Comparison of ENCODE assay signal across 26 cellular contexts in genomic region chr7:13827716-13828115, GRCh38.
DNase-seq lines count a peak whose midpoint lies in the region; FAIRE-seq and TF ChIP-seq lines count a peak whose summit lies in the region.
"Had no signal": no experiment of that assay in that cellular context is flagged by ENCODE, and none has a peak within 500 bp of the region (broad histone marks: within the 10 kb centered on the region; RNA-seq: fewer than 3 reads in every experiment).

No MANE protein-coding gene starts in this region.

- peaks cover 0 to 5% (median 0%) of the 10 kb centered on the region in 8 donors for H3K9me3 Mint-ChIP-seq in CD4-positive, alpha-beta memory T cell
- H3K9me3 Mint-ChIP-seq: CD8-positive, alpha-beta memory T cell had no signal

- H3K4me1 ChIP-seq in GM23248 (ENCODE audit: insufficient read depth) = peaks cover 18% of the 10 kb centered on the region; the same call in 1 of the 2 replicates
- H3K4me1 ChIP-seq in OCI-LY1 (ENCODE audit: insufficient read depth, low read length, severe bottlenecking) = peaks cover 29% of the 10 kb centered on the region
- H3K4me1 ChIP-seq in smooth muscle cell (ENCODE audit: low read depth) = peaks cover 20% of the 10 kb centered on the region
- H3K4me1 ChIP-seq in CD4-positive, alpha-beta memory T cell (ENCODE audit: insufficient read depth, low read length) = peaks cover 5% of the 10 kb centered on the region
- H3K4me1 ChIP-seq in uterus = no peaks in the 10 kb centered on the region

- DNase-seq in GM23248 (peak; percentile 19), fibroblast of mammary gland (ENCODE audit: low read depth) (peak; percentile 30), smooth muscle cell (lab: John Stamatoyannopoulos, UW; ENCODE audit: unreplicated experiment) (no peak), RCC 7860 (ENCODE audit: low spot score) (no peak), uterus (no peak)
- no peak for DNase-seq in CD4-positive, alpha-beta memory T cell
- DNase-seq: Calu3; CD8-positive, alpha-beta memory T cell; DMS79 treated with DMSO at 0.1 percent for 48 hours; H7; NCI-H1048; NCI-H1417; NCI-H1694; NCI-H2029 treated with DMSO at 0.1 percent for 48 hours; NCI-H446 treated with DMSO at 0.1 percent for 48 hours; NCI-H526; NCI-H82; NK-92 treated with Interleukin-12 subunit alpha and Interleukin-12 subunit beta, amount 100 ng/mL, for 24 hours; SHP77 treated with DMSO at 0.1 percent for 48 hours; SW 1271 had no signal

- H3K4me3 ChIP-seq in GM23248 = no peak overlapping the region
- H3K4me3 ChIP-seq in OCI-LY1 (ENCODE audit: low read depth, low read length, poor library complexity, severe bottlenecking) = no peak overlapping the region
- H3K4me3 ChIP-seq in fibroblast of mammary gland (ENCODE audit: control insufficient read depth, low read depth, low read length) = no peak overlapping the region
- H3K4me3 ChIP-seq in smooth muscle cell = no peak overlapping the region
- no peak overlapping the region for H3K4me3 ChIP-seq in CD4-positive, alpha-beta memory T cell (ENCODE audit: low read length in 2 of 2)
- no peak overlapping the region for H3K4me3 ChIP-seq in uterus

- H3K27me3 Mint-ChIP-seq in CD4-positive, alpha-beta memory T cell = no peaks in the 10 kb centered on the region
- H3K27me3 Mint-ChIP-seq: CD8-positive, alpha-beta memory T cell; IgD-negative memory B cell had no signal

- 76 to 77% methylated on average over 5 of the region's 5 CpGs for WGBS in GM23248 (ENCODE audit: low coverage in 1 of 2, low lambda C conversion rate in 2 of 2, missing lambda C conversion rate in 2 of 2), 2 experiments
- WGBS in smooth muscle cell (ENCODE audit: low lambda C conversion rate) = 43% methylated on average over 5 of the region's 5 CpGs

- no peaks in the 10 kb centered on the region for H3K9me3 ChIP-seq in GM23248 (ENCODE audit: low read depth)
- no peaks in the 10 kb centered on the region for H3K9me3 ChIP-seq in OCI-LY1 (ENCODE audit: low read length)
- no peaks in the 10 kb centered on the region for H3K9me3 ChIP-seq in smooth muscle cell (replicated peaks; ENCODE audit: low read depth)
- no peaks in the 10 kb centered on the region for H3K9me3 ChIP-seq in CD4-positive, alpha-beta memory T cell (ENCODE audit: control insufficient read depth in 1 of 2, low read length in 2 of 2)
- no peaks in the 10 kb centered on the region for H3K9me3 ChIP-seq in uterus

- intact Hi-C loops in CD4-positive, alpha-beta memory T cell (cut with micrococcal nuclease) = no loop called here
- intact Hi-C loops in uterus (cut with DNase I; ENCODE audit: low total_unique reads) = no loop called here

- TF ChIP-seq CTCF in OCI-LY1 (IDR thresholded peaks at IDR 0.05; ENCODE audit: low read length) = no peak
- TF ChIP-seq CTCF in fibroblast of mammary gland (conservative IDR thresholded peaks at IDR 0.05; ENCODE audit: control insufficient read depth, insufficient read depth, low read depth, low read length) = no peak
- no peak for TF ChIP-seq CTCF in smooth muscle cell (IDR thresholded peaks at IDR 0.05; ENCODE audit: borderline replicate concordance, insufficient read depth, poor library complexity, severe bottlenecking)
- TF ChIP-seq CTCF in uterus (IDR thresholded peaks at IDR 0.05) = no peak

- no peak overlapping the region for H3K27ac Mint-ChIP-seq in CD4-positive, alpha-beta memory T cell
- H3K27ac Mint-ChIP-seq: CD8-positive, alpha-beta memory T cell; IgD-negative memory B cell had no signal

- H3K4me3 Mint-ChIP-seq in CD4-positive, alpha-beta memory T cell = no peak overlapping the region
- H3K4me3 Mint-ChIP-seq: CD8-positive, alpha-beta memory T cell; IgD-negative memory B cell had no signal

- no peaks in the 10 kb centered on the region for H3K36me3 Mint-ChIP-seq in CD4-positive, alpha-beta memory T cell
- H3K36me3 Mint-ChIP-seq: CD8-positive, alpha-beta memory T cell; IgD-negative memory B cell had no signal

- TF ChIP-seq POLR2A in uterus (IDR thresholded peaks at IDR 0.05) = no peak

- H3F3A ChIP-seq in GM23248 (ENCODE audit: insufficient read depth) = no peaks in the 10 kb centered on the region
- no peaks in the 10 kb centered on the region for H3F3A ChIP-seq in OCI-LY1 (ENCODE audit: insufficient read depth, low read length)
- no peaks in the 10 kb centered on the region for H3F3A ChIP-seq in smooth muscle cell (ENCODE audit: low read depth)

- in situ Hi-C loops in GM23248 (cut with MboI) = no loop called here

- H3K9ac ChIP-seq in GM23248 = no peak overlapping the region
- H3K9ac ChIP-seq in OCI-LY1 (ENCODE audit: low read length) = no peak overlapping the region
- H3K9ac ChIP-seq in smooth muscle cell (ENCODE audit: low read depth) = no peak overlapping the region
- H3K9ac ChIP-seq: KMS-11 had no signal

- H3K36me3 ChIP-seq in GM23248 (ENCODE audit: low read depth) (no peaks in the 10 kb centered on the region), OCI-LY1 (ENCODE audit: insufficient read depth, low read length) (no peaks in the 10 kb centered on the region), smooth muscle cell (ENCODE audit: low read depth) (no peaks in the 10 kb centered on the region), uterus (no peaks in the 10 kb centered on the region)
- H3K36me3 ChIP-seq in CD4-positive, alpha-beta memory T cell (ENCODE audit: insufficient read depth, low read length) = no peaks in the 10 kb centered on the region

- no peaks in the 10 kb centered on the region for H3K9me2 ChIP-seq in GM23248 (ENCODE audit: insufficient read depth)
- H3K9me2 ChIP-seq in OCI-LY1 (ENCODE audit: low read depth, low read length) = no peaks in the 10 kb centered on the region

- POLR2A ChIA-PET in CD4-positive, alpha-beta memory T cell (lab: Charles Lee; ENCODE audit: partially characterized antibody) = no interaction called here

- H2AFZ ChIP-seq in GM23248 = no peak overlapping the region
- H2AFZ ChIP-seq in OCI-LY1 (ENCODE audit: low read length) = peak overlapping the region; percentile 60; the same call in 1 of the 2 replicates
- peak overlapping the region; percentile 37 for H2AFZ ChIP-seq in smooth muscle cell (ENCODE audit: low read depth)

- CTCF ChIA-PET in CD4-positive, alpha-beta memory T cell (lab: Charles Lee; ENCODE audit: partially characterized antibody) = no interaction called here

- H3K27ac ChIP-seq in GM23248 = no peak overlapping the region
- H3K27ac ChIP-seq in OCI-LY1 (ENCODE audit: low read depth, low read length, poor library complexity, severe bottlenecking) = no peak overlapping the region
- H3K27ac ChIP-seq in smooth muscle cell (ENCODE audit: low read depth) = peak overlapping the region; percentile 68
- no peak overlapping the region for H3K27ac ChIP-seq in CD4-positive, alpha-beta memory T cell (ENCODE audit: low read depth, low read length)
- no peak overlapping the region for H3K27ac ChIP-seq in uterus
- H3K27ac ChIP-seq: C4-2B, KMS-11 had no signal

- H3K4me2 ChIP-seq in GM23248 (ENCODE audit: unreplicated experiment) (no peak overlapping the region), OCI-LY1 (ENCODE audit: low read length) (no peak overlapping the region), smooth muscle cell (no peak overlapping the region)
- H3K4me2 ChIP-seq: KMS-11 had no signal

- H3K79me2 ChIP-seq in GM23248 (ENCODE audit: insufficient read depth) (no peaks in the 10 kb centered on the region), OCI-LY1 (ENCODE audit: insufficient read depth, low read length) (no peaks in the 10 kb centered on the region), smooth muscle cell (ENCODE audit: low read depth) (no peaks in the 10 kb centered on the region)

- H3K4me1 Mint-ChIP-seq in CD4-positive, alpha-beta memory T cell = peaks cover 5 to 14% (median 7%) of the 10 kb centered on the region in 4 donors
- H3K4me1 Mint-ChIP-seq: IgD-negative memory B cell had no signal

- H3K27me3 ChIP-seq in GM23248 (replicated peaks; ENCODE audit: insufficient read depth) (no peaks in the 10 kb centered on the region), OCI-LY1 (ENCODE audit: insufficient read depth, low read length) (no peaks in the 10 kb centered on the region), smooth muscle cell (ENCODE audit: low read depth) (no peaks in the 10 kb centered on the region), uterus (no peaks in the 10 kb centered on the region)
- no peaks in the 10 kb centered on the region for H3K27me3 ChIP-seq in CD4-positive, alpha-beta memory T cell (ENCODE audit: insufficient read depth, low read length)

- H4K20me1 ChIP-seq in GM23248 (ENCODE audit: insufficient read depth) (no peaks in the 10 kb centered on the region), OCI-LY1 (ENCODE audit: insufficient read depth, low read length) (no peaks in the 10 kb centered on the region), smooth muscle cell (ENCODE audit: low read depth) (no peaks in the 10 kb centered on the region)

- FAIRE-seq in RCC 7860 (lab: Jason Lieb, UNC) = no peak
- FAIRE-seq: GM12892, GM19239 had no signal

Comparison
In these comparisons a context has a peak if more than half of its experiments do, and no peak if none do; other contexts are left out.
1. DNase-seq: peak in GM23248 (single experiment) and fibroblast of mammary gland (single experiment); none in smooth muscle cell (single experiment), RCC 7860 (single experiment), CD4-positive, alpha-beta memory T cell (0 of 5) and uterus (0 of 2).